ENCODE assay signal across 21 cellular contexts in genomic region chr10:4003348-4003973, GRCh38.
DNase-seq lines count a peak whose midpoint lies in the region; ATAC-seq, FAIRE-seq and TF ChIP-seq lines count a peak whose summit lies in the region.
"Had no signal": no experiment of that assay in that cellular context is flagged by ENCODE, and none has a peak within 500 bp of the region (broad histone marks: within the 10 kb centered on the region; RNA-seq: fewer than 3 reads in every experiment).

No MANE protein-coding gene starts in this region.

- peak; percentile 46 for ATAC-seq in GM18511 (IDR thresholded peaks at IDR 0.05; ENCODE audit: unreplicated experiment)
- ATAC-seq in HG02885 (IDR thresholded peaks at IDR 0.05; ENCODE audit: poor library complexity, unreplicated experiment) = peak; percentile 55
- peak; percentile 94 for ATAC-seq in GM12878
- ATAC-seq: Right ventricle myocardium inferior had no signal

- in situ Hi-C loops in GM12878 (cut with MboI) = no loop called here

- TF ChIP-seq CTCF in GM12878 (IDR thresholded peaks at IDR 0.05 in 2 of 3, conservative IDR thresholded peaks at IDR 0.05 in 1 of 3; ENCODE audit: control insufficient read depth in 2 of 3, extremely low read depth in 1 of 3, insufficient read depth in 1 of 3, low read depth in 3 of 3, low read length in 3 of 3) (no peak), Calu3 (IDR thresholded peaks at IDR 0.05; ENCODE audit: unreplicated experiment) (no peak)

- intact Hi-C loops in GM12878 (cut with micrococcal nuclease; ENCODE audit: unreplicated experiment) (no loop called here), Calu3 (cut with micrococcal nuclease; ENCODE audit: unreplicated experiment) (no loop called here)

- FAIRE-seq in GM12878 (lab: Jason Lieb, UNC) = peak; percentile 62
- FAIRE-seq: GM19239 had no signal

- H3K4me1 ChIP-seq in GM12878 (ENCODE audit: control insufficient read depth, insufficient read depth, low read length) = no peaks in the 10 kb centered on the region
- H3K4me1 ChIP-seq: Peyer's patch had no signal

- TF ChIP-seq POLR2A in GM12878 (IDR thresholded peaks at IDR 0.05; ENCODE audit: low read depth, low read length) = no peak

- 2% methylated on average over 7 of the region's 7 CpGs for WGBS in GM12878 (ENCODE audit: insufficient coverage, insufficient replicate concordance, low lambda C conversion rate, missing lambda C conversion rate)

- SMC1A ChIA-PET in GM12878 (lab: Charles Lee; ENCODE audit: uncharacterized antibody, unreplicated experiment) = interaction anchor here (0.5 to 1.5 kb wide), 2 partner anchors 32 to 128 kb away, joined by 3 to 4 read pairs; no protein-coding TSS in a partner anchor

- H3K4me3 Mint-ChIP-seq in Calu3 (ENCODE audit: low read depth, unreplicated experiment) = no peak overlapping the region
- H3K4me3 Mint-ChIP-seq: CD14-positive monocyte had no signal

- CTCF ChIA-PET in GM12878 (lab: Yijun Ruan, JAX) (no interaction called here), Calu3 (lab: Charles Lee) (interaction anchor here (0.6 kb wide), 1 partner anchor 196 kb away, joined by 9 read pairs; no protein-coding TSS in a partner anchor)

- H3K9me3 ChIP-seq in GM12878 (replicated peaks; ENCODE audit: control insufficient read depth, insufficient read depth, low read length) = no peaks in the 10 kb centered on the region
- H3K9me3 ChIP-seq: Peyer's patch had no signal

- H3K27me3 ChIP-seq in GM12878 (replicated peaks in 1 of 2; ENCODE audit: control insufficient read depth in 2 of 2, insufficient read depth in 2 of 2, low read length in 1 of 2) = no peaks in the 10 kb centered on the region
- H3K27me3 ChIP-seq: Peyer's patch had no signal

- no peaks in the 10 kb centered on the region for H3K36me3 Mint-ChIP-seq in Calu3 (ENCODE audit: insufficient read depth, unreplicated experiment)
- H3K36me3 Mint-ChIP-seq: CD14-positive monocyte had no signal

- BruUV-seq in GM12878 (replicated peaks; lab: Mats Ljungman, UMichigan) (no TSS peak), Calu3 (replicated peaks; lab: Mats Ljungman, UMichigan) (no TSS peak)

- no peaks in the 10 kb centered on the region for H3K36me3 ChIP-seq in GM12878 (ENCODE audit: control insufficient read depth in 2 of 2, insufficient read depth in 2 of 2, low read length in 1 of 2)
- H3K36me3 ChIP-seq: Peyer's patch had no signal

- H4K20me1 ChIP-seq in GM12878 (ENCODE audit: control insufficient read depth, insufficient read depth) = no peaks in the 10 kb centered on the region

- peak; percentile 35 for DNase-seq in GM12878 (ENCODE audit: low read depth, low spot score)
- DNase-seq in kidney tubule cell (ENCODE audit: low spot score) = no peak
- DNase-seq in NCI-H2196 treated with DMSO at 0.1 percent for 48 hours (lab: John Stamatoyannopoulos, UW; ENCODE audit: unreplicated experiment) = no peak
- no peak for DNase-seq in Calu3
- no peak for DNase-seq in COLO668 (lab: John Stamatoyannopoulos, UW; ENCODE audit: unreplicated experiment)
- DNase-seq: ACHN, AML-193, DMS53, HCEC 1CT, NCI-H1048, NCI-H146, NCI-H2081, NCI-H510A treated with DMSO at 0.1 percent for 48 hours, NCI-H82, Peyer's patch had no signal

- H3K9me3 Mint-ChIP-seq in Calu3 (ENCODE audit: low read depth, unreplicated experiment) = peaks cover 5% of the 10 kb centered on the region

- H3K27ac ChIP-seq in GM12878 (ENCODE audit: control insufficient read depth, insufficient read depth) = no peak overlapping the region
- H3K27ac ChIP-seq: KMS-11, Peyer's patch had no signal

- H3K4me3 ChIP-seq in GM12878 = no peak overlapping the region
- H3K4me3 ChIP-seq: Peyer's patch had no signal

- no peak for TF ChIP-seq RAD21 in GM12878 (IDR thresholded peaks at IDR 0.05; ENCODE audit: insufficient read depth, low read depth, low read length)

- POLR2A ChIA-PET in GM12878 (lab: Charles Lee) = no interaction called here

- H3K27me3 Mint-ChIP-seq in Calu3 (ENCODE audit: unreplicated experiment) = no peaks in the 10 kb centered on the region

- H2AFZ ChIP-seq in GM12878 (ENCODE audit: control insufficient read depth, low read depth, low read length) = no peak overlapping the region

- no peaks in the 10 kb centered on the region for H3K4me1 Mint-ChIP-seq in Calu3 (ENCODE audit: low read depth, unreplicated experiment)

- RAD21 ChIA-PET in GM12878 (lab: Charles Lee; ENCODE audit: unreplicated experiment) = interaction anchor here (0.7 to 1.6 kb wide), 3 partner anchors 10 to 126 kb away, joined by 3 read pairs; no protein-coding TSS in a partner anchor

- peak; percentile 68 for TF ChIP-seq EP300 in GM12878 (IDR thresholded peaks at IDR 0.05; ENCODE audit: borderline replicate concordance in 1 of 2, control insufficient read depth in 1 of 2, low read depth in 2 of 2, low read length in 2 of 2)

- no peak overlapping the region for H3K27ac Mint-ChIP-seq in Calu3 (ENCODE audit: unreplicated experiment)

- H3K4me2 ChIP-seq in GM12878 (ENCODE audit: control insufficient read depth, insufficient read depth) = no peak overlapping the region
- H3K4me2 ChIP-seq: KMS-11 had no signal

- H3K9ac ChIP-seq in GM12878 (ENCODE audit: control insufficient read depth, insufficient read depth, low read length) = no peak overlapping the region
- H3K9ac ChIP-seq: KMS-11 had no signal

- no peaks in the 10 kb centered on the region for H3K79me2 ChIP-seq in GM12878 (ENCODE audit: control insufficient read depth, insufficient read depth, low read length)

TF ChIP-seq in GM12878, 131 proteins besides CTCF, POLR2A, EP300 and RAD21 (continues in another document):
- TF ChIP-seq IRF5 (IDR thresholded peaks at IDR 0.05; ENCODE audit: borderline replicate concordance) (no peak), BCLAF1 (IDR thresholded peaks at IDR 0.05) (no peak), SIN3A (IDR thresholded peaks at IDR 0.05; ENCODE audit: low read depth, low read length) (no peak), ESRRA (IDR thresholded peaks at IDR 0.05; ENCODE audit: low read length) (no peak), JUNB (IDR thresholded peaks at IDR 0.05) (peak; percentile 77), TCF7 (IDR thresholded peaks at IDR 0.05; ENCODE audit: borderline replicate concordance) (no peak), SPI1 (IDR thresholded peaks at IDR 0.05; ENCODE audit: borderline replicate concordance, insufficient read depth, low read depth, low read length) (no peak), SKIL (IDR thresholded peaks at IDR 0.05; ENCODE audit: low read depth, poor library complexity, severe bottlenecking) (peak; percentile 89), JUND (IDR thresholded peaks at IDR 0.05; ENCODE audit: low read depth, low read length) (peak; percentile 62; the same call in 1 of the 2 replicates), RBBP5 (conservative IDR thresholded peaks at IDR 0.05) (no peak), NRF1 (conservative IDR thresholded peaks at IDR 0.05; ENCODE audit: low read depth, low read length) (no peak), SMAD1 (IDR thresholded peaks at IDR 0.05; ENCODE audit: low read depth, partially characterized antibody) (no peak)
